10 cellular contexts compared by ENCODE assay signal in genomic region chr11:67027943-67028542, GRCh38. TPM values are rescaled to one million over a fixed set of nuclear protein-coding genes. Genes with fewer than 3 reads are reported as not detected.
A peak's percentile ranks its signal among the peaks of the same experiment; 100 is the strongest.
DNase-seq lines count a peak whose midpoint lies in the region; ATAC-seq and TF ChIP-seq lines count a peak whose summit lies in the region.
"Had no signal": no experiment of that assay in that cellular context is flagged by ENCODE, and none has a peak within 500 bp of the region (broad histone marks: within the 10 kb centered on the region; RNA-seq: fewer than 3 reads in every experiment).

No MANE protein-coding gene starts in this region.

- no peak for TF ChIP-seq POLR2A in right lobe of liver (IDR thresholded peaks at IDR 0.05)
- TF ChIP-seq POLR2A in testis (IDR thresholded peaks at IDR 0.05): no peak

- TF ChIP-seq CTCF in right lobe of liver (IDR thresholded peaks at IDR 0.05) (no peak), testis (IDR thresholded peaks at IDR 0.05) (no peak)

- no CpG with 5 or more reads among the region's 6 CpGs for WGBS in right lobe of liver (ENCODE audit: insufficient coverage, low coverage, low lambda C conversion rate, missing lambda C conversion rate)
- WGBS in testis, 2 donors: 95 to 98% methylated on average over 5 to 6 of the region's 6 CpGs

- no peak overlapping the region for H3K4me3 ChIP-seq in right lobe of liver
- no peak overlapping the region for H3K4me3 ChIP-seq in testis
- H3K4me3 ChIP-seq in effector memory CD4-positive, alpha-beta T cell (ENCODE audit: insufficient read depth, low read depth, low read length, poor library complexity, severe bottlenecking): no peak overlapping the region

- no peaks in the 10 kb centered on the region for H3K27me3 ChIP-seq in right lobe of liver
- H3K27me3 ChIP-seq in testis: no peaks in the 10 kb centered on the region
- H3K27me3 ChIP-seq in effector memory CD4-positive, alpha-beta T cell (replicated peaks; ENCODE audit: control insufficient read depth, insufficient read depth, low read length, poor library complexity, severe bottlenecking): peaks cover 12% of the 10 kb centered on the region

- DNase-seq in NCI-H1048 (lab: John Stamatoyannopoulos, UW) (peak; percentile 26), right lobe of liver (no peak), testis (no peak), HT-29 (ENCODE audit: low spot score) (no peak), anterior cingulate cortex (lab: John Stamatoyannopoulos, UW) (no peak)
- DNase-seq in effector memory CD4-positive, alpha-beta T cell: no peak
- DNase-seq: DMS53 had no signal

- H3K4me1 ChIP-seq in right lobe of liver (peaks cover 0 to 24% (median 5%) of the 10 kb centered on the region in 4 donors), testis (peaks cover 4% of the 10 kb centered on the region)
- H3K4me1 ChIP-seq in effector memory CD4-positive, alpha-beta T cell (ENCODE audit: control insufficient read depth, insufficient read depth, low read length, poor library complexity, severe bottlenecking): peaks cover 22% of the 10 kb centered on the region

- intact Hi-C loops in right lobe of liver (cut with DNase I): no loop called here
- intact Hi-C loops in testis (cut with DNase I; ENCODE audit: low total_unique reads): no loop called here

- H3K36me3 ChIP-seq in right lobe of liver (no peaks in the 10 kb centered on the region), testis (ENCODE audit: low read depth, missing control alignments) (no peaks in the 10 kb centered on the region)
- no peaks in the 10 kb centered on the region for H3K36me3 ChIP-seq in effector memory CD4-positive, alpha-beta T cell (ENCODE audit: control insufficient read depth, insufficient read depth, low read length)

- H3K9me3 ChIP-seq in right lobe of liver (no peaks in the 10 kb centered on the region), testis (no peaks in the 10 kb centered on the region)
- no peaks in the 10 kb centered on the region for H3K9me3 ChIP-seq in effector memory CD4-positive, alpha-beta T cell (ENCODE audit: control insufficient read depth, low read length)

- peak overlapping the region in 2 of 3 donors; percentile 22 to 52 for H3K27ac ChIP-seq in right lobe of liver
- no peak overlapping the region for H3K27ac ChIP-seq in testis
- H3K27ac ChIP-seq in effector memory CD4-positive, alpha-beta T cell (ENCODE audit: insufficient read depth, low read length, poor library complexity, severe bottlenecking): no peak overlapping the region

- ATAC-seq in GM18511 (IDR thresholded peaks at IDR 0.05; ENCODE audit: unreplicated experiment): peak; percentile 75
- ATAC-seq in GM21723 (IDR thresholded peaks at IDR 0.05; ENCODE audit: unreplicated experiment): peak; percentile 68
- ATAC-seq in right lobe of liver: peak; percentile 9 to 71 (median 45)

RNA-seq across cellular contexts. Expression of gene SYT12, which starts 5.1 kb away (rescaled TPM):
- total RNA-seq in right lobe of liver (10 to 100 TPM in 4 of 6 experiments, 1 to 10 TPM in 2; 1.8 to 35.3 (median 14.2) TPM), testis (1 to 10 TPM; 3.4 to 4.2 TPM)
- 3.7 TPM for polyA plus RNA-seq in testis (ENCODE audit: insufficient read depth, low read depth, low replicate concordance)
- 0.42 and 1.7 TPM in 2 replicates for total RNA-seq in HT-29 (2014; rRNA removed; shearing (Covaris generic))
- total RNA-seq: LHCN-M2 had no signal

RNA-seq across cellular contexts. Expression of gene RHOD, which starts 28.6 kb away (rescaled TPM):
- total RNA-seq in right lobe of liver (100 to 1,000 TPM in 1 of 6 experiments, 10 to 100 TPM in 5; 17.8 to 106 (median 47.3) TPM), testis (10 to 100 TPM; 11.1 to 13.9 TPM)
- polyA plus RNA-seq in testis (ENCODE audit: insufficient read depth, low read depth, low replicate concordance): 10.6 TPM
- total RNA-seq in HT-29 (2014; rRNA removed; shearing (Covaris generic)): 54.3 and 62.8 TPM in 2 replicates

RNA-seq across cellular contexts. Expression of gene C11orf86, which starts 52.9 kb away (rescaled TPM):
- total RNA-seq in right lobe of liver (not detected), testis (under 1 TPM in 1 of 2 donors, not detected in 1; 0.25 TPM)
- not detected for polyA plus RNA-seq in testis (ENCODE audit: insufficient read depth, low read depth, low replicate concordance)
- 0.29 and 0.69 TPM in 2 replicates for total RNA-seq in HT-29 (2014; rRNA removed; shearing (Covaris generic))
- total RNA-seq: LHCN-M2 had no signal

Comparison
In these comparisons a context has a peak if more than half of its experiments do, and no peak if none do; other contexts are left out.
1. H3K27ac ChIP-seq: peak in right lobe of liver (2 of 3); none in testis (0 of 2) and effector memory CD4-positive, alpha-beta T cell (single experiment).
2. Peak in every context shown above with its lines, with median percentiles within 50 percentile points of each other: ATAC-seq.